In genomic region chr12:4455849-4456248, GRCh38 we compare ENCODE assay signal across 21 cellular contexts. TPM values are rescaled to one million over a fixed set of nuclear protein-coding genes. Genes with fewer than 3 reads are reported as not detected.
"Had no signal": no experiment of that assay in that cellular context is flagged by ENCODE, and none has a peak within 500 bp of the region (broad histone marks: within the 10 kb centered on the region; RNA-seq: fewer than 3 reads in every experiment).

No MANE protein-coding gene starts in this region.

RNA-seq across cellular contexts. Expression of gene FGF6, which starts 10.2 kb away (rescaled TPM):
- total RNA-seq: dermis blood vessel endothelial cell, endothelial cell of umbilical vein, epithelial cell of proximal tubule, esophagus muscularis mucosa, fibroblast of lung, foreskin keratinocyte, gastroesophageal sphincter, heart left ventricle, hepatocyte, kidney, left lobe of liver, liver, lung, mononuclear cell, natural killer cell, occipital lobe, ovary, renal cortical epithelial cell, right cardiac atrium, sigmoid colon, testis had no signal
